In the genomic region with DNA sequence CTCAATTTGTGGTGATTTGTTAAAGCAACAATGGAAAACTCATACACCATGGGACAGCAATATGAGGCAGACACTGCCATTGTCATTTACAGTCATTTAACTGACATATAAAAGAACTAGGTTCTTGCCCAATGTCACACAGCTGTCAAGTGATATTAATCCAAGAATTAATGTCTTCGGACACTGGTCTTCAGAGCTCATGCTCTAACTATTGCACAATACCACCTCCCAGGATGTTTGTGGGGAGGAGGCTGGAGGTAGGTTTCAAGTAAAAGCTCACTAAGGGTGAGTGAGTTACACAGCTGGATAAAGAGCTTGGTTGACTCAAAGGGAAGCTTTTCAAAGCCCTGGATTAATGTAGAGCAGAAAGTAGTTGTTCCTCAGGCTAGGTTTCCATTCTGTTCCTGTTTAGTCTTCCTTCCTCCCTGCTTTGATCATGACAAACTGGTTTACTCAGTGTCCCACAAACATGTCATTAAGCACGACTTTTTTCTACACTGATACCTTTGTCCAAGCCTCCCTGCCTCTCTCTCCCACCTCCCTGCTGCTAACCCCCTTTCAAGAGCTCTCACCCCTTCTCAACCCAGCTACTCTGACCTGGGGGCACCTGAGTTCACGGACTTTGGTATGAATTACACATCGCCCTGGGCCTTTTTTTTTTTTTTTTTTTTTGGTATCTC, we compare ENCODE assay signal across 1 cellular context.
A peak's percentile ranks its signal among the peaks of the same experiment; 100 is the strongest.
TF ChIP-seq lines count a peak whose summit lies in the region.

No MANE protein-coding gene starts in this region.

TF ChIP-seq in HepG2, 621 proteins besides CTCF, POLR2A, EP300 and RAD21 (continued from another document and continues in another):
- TF ChIP-seq SOX13 (IDR thresholded peaks at IDR 0.05) (no peak), SOX13 (CRISPR knock-in tag; conservative IDR thresholded peaks at IDR 0.05 in 1 of 2, IDR thresholded peaks at IDR 0.05 in 1 of 2) (0 out of 4 replicates have a peak, but pooled peaks of 1 of the 2 experiments have one; percentile 34), FLYWCH1 (CRISPR knock-in tag; IDR thresholded peaks at IDR 0.05) (no peak), PAX8 (CRISPR knock-in tag; IDR thresholded peaks at IDR 0.05; ENCODE audit: borderline replicate concordance) (no peak), FOXP1 (IDR thresholded peaks at IDR 0.05) (no peak), FOXP1 (CRISPR knock-in tag; IDR thresholded peaks at IDR 0.05) (peak; percentile 51; the same call in 1 of the 2 replicates), ZFAT (CRISPR knock-in tag; conservative IDR thresholded peaks at IDR 0.05) (no peak), JUN (CRISPR knock-in tag; IDR thresholded peaks at IDR 0.05) (no peak), ONECUT2 (CRISPR knock-in tag; IDR thresholded peaks at IDR 0.05) (no peak), RAD51 (IDR thresholded peaks at IDR 0.05; ENCODE audit: borderline replicate concordance) (no peak), ZNF329 (CRISPR knock-in tag; IDR thresholded peaks at IDR 0.05; ENCODE audit: low read depth) (no peak), SNRNP70 (IDR thresholded peaks at IDR 0.05; ENCODE audit: low read depth, low read length) (no peak), ELF3 (CRISPR knock-in tag; IDR thresholded peaks at IDR 0.05) (peak; percentile 80), KAT2B (IDR thresholded peaks at IDR 0.05; ENCODE audit: borderline replicate concordance, low read depth, low read length) (no peak), SMYD3 (CRISPR knock-in tag; IDR thresholded peaks at IDR 0.05) (no peak), SATB2 (CRISPR knock-in tag; IDR thresholded peaks at IDR 0.05) (no peak), TBX3 (IDR thresholded peaks at IDR 0.05; ENCODE audit: borderline replicate concordance) (no peak)
- TF ChIP-seq, protein P1, sequence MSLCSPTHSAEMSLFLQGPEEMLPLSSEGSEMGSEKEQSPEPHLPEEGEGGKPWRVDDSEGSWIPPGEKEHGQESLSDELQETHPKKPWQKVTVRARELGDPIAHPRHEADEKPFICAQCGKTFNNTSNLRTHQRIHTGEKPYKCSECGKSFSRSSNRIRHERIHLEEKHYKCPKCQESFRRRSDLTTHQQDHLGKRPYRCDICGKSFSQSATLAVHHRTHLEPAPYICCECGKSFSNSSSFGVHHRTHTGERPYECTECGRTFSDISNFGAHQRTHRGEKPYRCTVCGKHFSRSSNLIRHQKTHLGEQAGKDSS (CRISPR knock-in tag; IDR thresholded peaks at IDR 0.05; ENCODE audit: borderline replicate concordance, low read depth) = no peak
- TF ChIP-seq, protein P2, sequence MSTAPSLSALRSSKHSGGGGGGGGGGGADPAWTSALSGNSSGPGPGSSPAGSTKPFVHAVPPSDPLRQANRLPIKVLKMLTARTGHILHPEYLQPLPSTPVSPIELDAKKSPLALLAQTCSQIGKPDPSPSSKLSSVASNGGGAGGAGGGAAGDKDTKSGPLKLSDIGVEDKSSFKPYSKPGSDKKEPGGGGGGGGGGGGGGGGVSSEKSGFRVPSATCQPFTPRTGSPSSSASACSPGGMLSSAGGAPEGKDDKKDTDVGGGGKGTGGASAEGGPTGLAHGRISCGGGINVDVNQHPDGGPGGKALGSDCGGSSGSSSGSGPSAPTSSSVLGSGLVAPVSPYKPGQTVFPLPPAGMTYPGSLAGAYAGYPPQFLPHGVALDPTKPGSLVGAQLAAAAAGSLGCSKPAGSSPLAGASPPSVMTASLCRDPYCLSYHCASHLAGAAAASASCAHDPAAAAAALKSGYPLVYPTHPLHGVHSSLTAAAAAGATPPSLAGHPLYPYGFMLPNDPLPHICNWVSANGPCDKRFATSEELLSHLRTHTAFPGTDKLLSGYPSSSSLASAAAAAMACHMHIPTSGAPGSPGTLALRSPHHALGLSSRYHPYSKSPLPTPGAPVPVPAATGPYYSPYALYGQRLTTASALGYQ (CRISPR knock-in tag; IDR thresholded peaks at IDR 0.05) = no peak
- TF ChIP-seq, protein P3, sequence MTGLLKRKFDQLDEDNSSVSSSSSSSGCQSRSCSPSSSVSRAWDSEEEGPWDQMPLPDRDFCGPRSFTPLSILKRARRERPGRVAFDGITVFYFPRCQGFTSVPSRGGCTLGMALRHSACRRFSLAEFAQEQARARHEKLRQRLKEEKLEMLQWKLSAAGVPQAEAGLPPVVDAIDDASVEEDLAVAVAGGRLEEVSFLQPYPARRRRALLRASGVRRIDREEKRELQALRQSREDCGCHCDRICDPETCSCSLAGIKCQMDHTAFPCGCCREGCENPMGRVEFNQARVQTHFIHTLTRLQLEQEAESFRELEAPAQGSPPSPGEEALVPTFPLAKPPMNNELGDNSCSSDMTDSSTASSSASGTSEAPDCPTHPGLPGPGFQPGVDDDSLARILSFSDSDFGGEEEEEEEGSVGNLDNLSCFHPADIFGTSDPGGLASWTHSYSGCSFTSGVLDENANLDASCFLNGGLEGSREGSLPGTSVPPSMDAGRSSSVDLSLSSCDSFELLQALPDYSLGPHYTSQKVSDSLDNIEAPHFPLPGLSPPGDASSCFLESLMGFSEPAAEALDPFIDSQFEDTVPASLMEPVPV (CRISPR knock-in tag; IDR thresholded peaks at IDR 0.05) = no peak
- TF ChIP-seq, protein P4, sequence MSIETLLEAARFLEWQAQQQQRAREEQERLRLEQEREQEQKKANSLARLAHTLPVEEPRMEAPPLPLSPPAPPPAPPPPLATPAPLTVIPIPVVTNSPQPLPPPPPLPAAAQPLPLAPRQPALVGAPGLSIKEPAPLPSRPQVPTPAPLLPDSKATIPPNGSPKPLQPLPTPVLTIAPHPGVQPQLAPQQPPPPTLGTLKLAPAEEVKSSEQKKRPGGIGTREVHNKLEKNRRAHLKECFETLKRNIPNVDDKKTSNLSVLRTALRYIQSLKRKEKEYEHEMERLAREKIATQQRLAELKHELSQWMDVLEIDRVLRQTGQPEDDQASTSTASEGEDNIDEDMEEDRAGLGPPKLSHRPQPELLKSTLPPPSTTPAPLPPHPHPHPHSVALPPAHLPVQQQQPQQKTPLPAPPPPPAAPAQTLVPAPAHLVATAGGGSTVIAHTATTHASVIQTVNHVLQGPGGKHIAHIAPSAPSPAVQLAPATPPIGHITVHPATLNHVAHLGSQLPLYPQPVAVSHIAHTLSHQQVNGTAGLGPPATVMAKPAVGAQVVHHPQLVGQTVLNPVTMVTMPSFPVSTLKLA (IDR thresholded peaks at IDR 0.05) = no peak
- TF ChIP-seq, protein P5, sequence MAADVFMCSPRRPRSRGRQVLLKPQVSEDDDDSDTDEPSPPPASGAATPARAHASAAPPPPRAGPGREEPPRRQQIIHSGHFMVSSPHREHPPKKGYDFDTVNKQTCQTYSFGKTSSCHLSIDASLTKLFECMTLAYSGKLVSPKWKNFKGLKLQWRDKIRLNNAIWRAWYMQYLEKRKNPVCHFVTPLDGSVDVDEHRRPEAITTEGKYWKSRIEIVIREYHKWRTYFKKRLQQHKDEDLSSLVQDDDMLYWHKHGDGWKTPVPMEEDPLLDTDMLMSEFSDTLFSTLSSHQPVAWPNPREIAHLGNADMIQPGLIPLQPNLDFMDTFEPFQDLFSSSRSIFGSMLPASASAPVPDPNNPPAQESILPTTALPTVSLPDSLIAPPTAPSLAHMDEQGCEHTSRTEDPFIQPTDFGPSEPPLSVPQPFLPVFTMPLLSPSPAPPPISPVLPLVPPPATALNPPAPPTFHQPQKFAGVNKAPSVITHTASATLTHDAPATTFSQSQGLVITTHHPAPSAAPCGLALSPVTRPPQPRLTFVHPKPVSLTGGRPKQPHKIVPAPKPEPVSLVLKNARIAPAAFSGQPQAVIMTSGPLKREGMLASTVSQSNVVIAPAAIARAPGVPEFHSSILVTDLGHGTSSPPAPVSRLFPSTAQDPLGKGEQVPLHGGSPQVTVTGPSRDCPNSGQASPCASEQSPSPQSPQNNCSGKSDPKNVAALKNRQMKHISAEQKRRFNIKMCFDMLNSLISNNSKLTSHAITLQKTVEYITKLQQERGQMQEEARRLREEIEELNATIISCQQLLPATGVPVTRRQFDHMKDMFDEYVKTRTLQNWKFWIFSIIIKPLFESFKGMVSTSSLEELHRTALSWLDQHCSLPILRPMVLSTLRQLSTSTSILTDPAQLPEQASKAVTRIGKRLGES (CRISPR knock-in tag; IDR thresholded peaks at IDR 0.05; ENCODE audit: borderline replicate concordance) = no peak
- TF ChIP-seq, protein P6, sequence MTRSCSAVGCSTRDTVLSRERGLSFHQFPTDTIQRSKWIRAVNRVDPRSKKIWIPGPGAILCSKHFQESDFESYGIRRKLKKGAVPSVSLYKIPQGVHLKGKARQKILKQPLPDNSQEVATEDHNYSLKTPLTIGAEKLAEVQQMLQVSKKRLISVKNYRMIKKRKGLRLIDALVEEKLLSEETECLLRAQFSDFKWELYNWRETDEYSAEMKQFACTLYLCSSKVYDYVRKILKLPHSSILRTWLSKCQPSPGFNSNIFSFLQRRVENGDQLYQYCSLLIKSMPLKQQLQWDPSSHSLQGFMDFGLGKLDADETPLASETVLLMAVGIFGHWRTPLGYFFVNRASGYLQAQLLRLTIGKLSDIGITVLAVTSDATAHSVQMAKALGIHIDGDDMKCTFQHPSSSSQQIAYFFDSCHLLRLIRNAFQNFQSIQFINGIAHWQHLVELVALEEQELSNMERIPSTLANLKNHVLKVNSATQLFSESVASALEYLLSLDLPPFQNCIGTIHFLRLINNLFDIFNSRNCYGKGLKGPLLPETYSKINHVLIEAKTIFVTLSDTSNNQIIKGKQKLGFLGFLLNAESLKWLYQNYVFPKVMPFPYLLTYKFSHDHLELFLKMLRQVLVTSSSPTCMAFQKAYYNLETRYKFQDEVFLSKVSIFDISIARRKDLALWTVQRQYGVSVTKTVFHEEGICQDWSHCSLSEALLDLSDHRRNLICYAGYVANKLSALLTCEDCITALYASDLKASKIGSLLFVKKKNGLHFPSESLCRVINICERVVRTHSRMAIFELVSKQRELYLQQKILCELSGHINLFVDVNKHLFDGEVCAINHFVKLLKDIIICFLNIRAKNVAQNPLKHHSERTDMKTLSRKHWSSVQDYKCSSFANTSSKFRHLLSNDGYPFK (CRISPR knock-in tag; IDR thresholded peaks at IDR 0.05; ENCODE audit: borderline replicate concordance) = no peak
- TF ChIP-seq, protein P7, sequence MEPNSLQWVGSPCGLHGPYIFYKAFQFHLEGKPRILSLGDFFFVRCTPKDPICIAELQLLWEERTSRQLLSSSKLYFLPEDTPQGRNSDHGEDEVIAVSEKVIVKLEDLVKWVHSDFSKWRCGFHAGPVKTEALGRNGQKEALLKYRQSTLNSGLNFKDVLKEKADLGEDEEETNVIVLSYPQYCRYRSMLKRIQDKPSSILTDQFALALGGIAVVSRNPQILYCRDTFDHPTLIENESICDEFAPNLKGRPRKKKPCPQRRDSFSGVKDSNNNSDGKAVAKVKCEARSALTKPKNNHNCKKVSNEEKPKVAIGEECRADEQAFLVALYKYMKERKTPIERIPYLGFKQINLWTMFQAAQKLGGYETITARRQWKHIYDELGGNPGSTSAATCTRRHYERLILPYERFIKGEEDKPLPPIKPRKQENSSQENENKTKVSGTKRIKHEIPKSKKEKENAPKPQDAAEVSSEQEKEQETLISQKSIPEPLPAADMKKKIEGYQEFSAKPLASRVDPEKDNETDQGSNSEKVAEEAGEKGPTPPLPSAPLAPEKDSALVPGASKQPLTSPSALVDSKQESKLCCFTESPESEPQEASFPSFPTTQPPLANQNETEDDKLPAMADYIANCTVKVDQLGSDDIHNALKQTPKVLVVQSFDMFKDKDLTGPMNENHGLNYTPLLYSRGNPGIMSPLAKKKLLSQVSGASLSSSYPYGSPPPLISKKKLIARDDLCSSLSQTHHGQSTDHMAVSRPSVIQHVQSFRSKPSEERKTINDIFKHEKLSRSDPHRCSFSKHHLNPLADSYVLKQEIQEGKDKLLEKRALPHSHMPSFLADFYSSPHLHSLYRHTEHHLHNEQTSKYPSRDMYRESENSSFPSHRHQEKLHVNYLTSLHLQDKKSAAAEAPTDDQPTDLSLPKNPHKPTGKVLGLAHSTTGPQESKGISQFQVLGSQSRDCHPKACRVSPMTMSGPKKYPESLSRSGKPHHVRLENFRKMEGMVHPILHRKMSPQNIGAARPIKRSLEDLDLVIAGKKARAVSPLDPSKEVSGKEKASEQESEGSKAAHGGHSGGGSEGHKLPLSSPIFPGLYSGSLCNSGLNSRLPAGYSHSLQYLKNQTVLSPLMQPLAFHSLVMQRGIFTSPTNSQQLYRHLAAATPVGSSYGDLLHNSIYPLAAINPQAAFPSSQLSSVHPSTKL (CRISPR knock-in tag; IDR thresholded peaks at IDR 0.05) = peak; percentile 34; the same call in 1 of the 2 replicates
- TF ChIP-seq, protein P8, sequence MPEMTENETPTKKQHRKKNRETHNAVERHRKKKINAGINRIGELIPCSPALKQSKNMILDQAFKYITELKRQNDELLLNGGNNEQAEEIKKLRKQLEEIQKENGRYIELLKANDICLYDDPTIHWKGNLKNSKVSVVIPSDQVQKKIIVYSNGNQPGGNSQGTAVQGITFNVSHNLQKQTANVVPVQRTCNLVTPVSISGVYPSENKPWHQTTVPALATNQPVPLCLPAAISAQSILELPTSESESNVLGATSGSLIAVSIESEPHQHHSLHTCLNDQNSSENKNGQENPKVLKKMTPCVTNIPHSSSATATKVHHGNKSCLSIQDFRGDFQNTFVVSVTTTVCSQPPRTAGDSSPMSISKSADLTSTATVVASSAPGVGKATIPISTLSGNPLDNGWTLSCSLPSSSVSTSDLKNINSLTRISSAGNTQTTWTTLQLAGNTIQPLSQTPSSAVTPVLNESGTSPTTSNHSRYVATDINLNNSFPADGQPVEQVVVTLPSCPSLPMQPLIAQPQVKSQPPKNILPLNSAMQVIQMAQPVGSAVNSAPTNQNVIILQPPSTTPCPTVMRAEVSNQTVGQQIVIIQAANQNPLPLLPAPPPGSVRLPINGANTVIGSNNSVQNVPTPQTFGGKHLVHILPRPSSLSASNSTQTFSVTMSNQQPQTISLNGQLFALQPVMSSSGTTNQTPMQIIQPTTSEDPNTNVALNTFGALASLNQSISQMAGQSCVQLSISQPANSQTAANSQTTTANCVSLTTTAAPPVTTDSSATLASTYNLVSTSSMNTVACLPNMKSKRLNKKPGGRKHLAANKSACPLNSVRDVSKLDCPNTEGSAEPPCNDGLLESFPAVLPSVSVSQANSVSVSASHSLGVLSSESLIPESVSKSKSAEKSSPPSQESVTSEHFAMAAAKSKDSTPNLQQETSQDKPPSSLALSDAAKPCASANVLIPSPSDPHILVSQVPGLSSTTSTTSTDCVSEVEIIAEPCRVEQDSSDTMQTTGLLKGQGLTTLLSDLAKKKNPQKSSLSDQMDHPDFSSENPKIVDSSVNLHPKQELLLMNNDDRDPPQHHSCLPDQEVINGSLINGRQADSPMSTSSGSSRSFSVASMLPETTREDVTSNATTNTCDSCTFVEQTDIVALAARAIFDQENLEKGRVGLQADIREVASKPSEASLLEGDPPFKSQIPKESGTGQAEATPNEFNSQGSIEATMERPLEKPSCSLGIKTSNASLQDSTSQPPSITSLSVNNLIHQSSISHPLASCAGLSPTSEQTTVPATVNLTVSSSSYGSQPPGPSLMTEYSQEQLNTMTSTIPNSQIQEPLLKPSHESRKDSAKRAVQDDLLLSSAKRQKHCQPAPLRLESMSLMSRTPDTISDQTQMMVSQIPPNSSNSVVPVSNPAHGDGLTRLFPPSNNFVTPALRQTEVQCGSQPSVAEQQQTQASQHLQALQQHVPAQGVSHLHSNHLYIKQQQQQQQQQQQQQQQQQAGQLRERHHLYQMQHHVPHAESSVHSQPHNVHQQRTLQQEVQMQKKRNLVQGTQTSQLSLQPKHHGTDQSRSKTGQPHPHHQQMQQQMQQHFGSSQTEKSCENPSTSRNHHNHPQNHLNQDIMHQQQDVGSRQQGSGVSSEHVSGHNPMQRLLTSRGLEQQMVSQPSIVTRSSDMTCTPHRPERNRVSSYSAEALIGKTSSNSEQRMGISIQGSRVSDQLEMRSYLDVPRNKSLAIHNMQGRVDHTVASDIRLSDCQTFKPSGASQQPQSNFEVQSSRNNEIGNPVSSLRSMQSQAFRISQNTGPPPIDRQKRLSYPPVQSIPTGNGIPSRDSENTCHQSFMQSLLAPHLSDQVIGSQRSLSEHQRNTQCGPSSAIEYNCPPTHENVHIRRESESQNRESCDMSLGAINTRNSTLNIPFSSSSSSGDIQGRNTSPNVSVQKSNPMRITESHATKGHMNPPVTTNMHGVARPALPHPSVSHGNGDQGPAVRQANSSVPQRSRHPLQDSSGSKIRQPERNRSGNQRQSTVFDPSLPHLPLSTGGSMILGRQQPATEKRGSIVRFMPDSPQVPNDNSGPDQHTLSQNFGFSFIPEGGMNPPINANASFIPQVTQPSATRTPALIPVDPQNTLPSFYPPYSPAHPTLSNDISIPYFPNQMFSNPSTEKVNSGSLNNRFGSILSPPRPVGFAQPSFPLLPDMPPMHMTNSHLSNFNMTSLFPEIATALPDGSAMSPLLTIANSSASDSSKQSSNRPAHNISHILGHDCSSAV (CRISPR knock-in tag; IDR thresholded peaks at IDR 0.05; ENCODE audit: borderline replicate concordance) = no peak
